Comparison of ENCODE assay signal across 8 cellular contexts in the genomic region with DNA sequence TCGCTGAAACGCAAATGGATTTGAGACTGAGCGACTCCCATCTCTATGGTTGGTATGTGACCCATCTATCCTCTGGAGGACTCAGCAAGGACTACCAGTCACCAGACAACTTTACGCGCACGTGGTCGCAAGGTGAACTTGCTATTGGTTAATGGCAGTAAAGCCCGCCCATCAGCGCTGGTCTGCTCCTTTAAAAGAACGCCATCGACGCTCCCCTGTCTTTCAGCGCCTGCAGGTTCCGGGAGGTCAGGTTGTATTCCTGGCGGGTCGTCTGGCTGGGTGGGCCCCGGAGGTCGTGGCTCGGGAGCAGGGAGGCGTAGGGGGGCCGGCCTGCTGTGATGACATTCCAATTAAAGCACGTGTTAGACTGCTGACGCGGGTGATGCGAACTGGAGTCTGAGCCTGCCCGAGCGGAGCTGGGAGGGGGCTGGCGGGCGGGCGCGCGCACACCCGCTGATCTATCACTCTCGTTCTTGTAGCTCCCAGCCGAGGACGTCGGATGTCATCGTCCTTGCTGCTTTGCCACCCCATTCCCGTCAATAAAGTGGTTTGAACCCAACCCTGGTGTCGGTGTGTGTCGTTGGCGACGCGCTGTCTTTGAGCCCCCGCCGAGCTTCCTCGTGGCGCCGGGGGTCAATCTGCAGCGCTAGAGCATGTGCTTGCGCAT. TPM values are rescaled to one million over a fixed set of nuclear protein-coding genes. Genes with fewer than 3 reads are reported as not detected.
DNase-seq lines count a peak whose midpoint lies in the region; ATAC-seq and TF ChIP-seq lines count a peak whose summit lies in the region.

No MANE protein-coding gene starts in this region.

- H3K9me3 ChIP-seq in ascending aorta (no peaks in the 10 kb centered on the region), vagina (no peaks in the 10 kb centered on the region)

- intact Hi-C loops in ascending aorta (cut with DNase I): loop anchor here (1.0 to 10.0 kb wide), 6 partner anchors 16 to 359 kb away; a partner anchor contains a TSS
- intact Hi-C loops in vagina (cut with DNase I): loop anchor here (5.0 kb wide), 1 partner anchor 116 kb away; a partner anchor contains a TSS

- peak overlapping the region; percentile 76 to 90 for H3K4me3 ChIP-seq in ascending aorta
- H3K4me3 ChIP-seq in vagina: peak overlapping the region; percentile 84 to 85

- ATAC-seq in GM18505 (IDR thresholded peaks at IDR 0.05; ENCODE audit: unreplicated experiment) (peak; percentile 91), HG02943 (IDR thresholded peaks at IDR 0.05; ENCODE audit: low read depth, unreplicated experiment) (peak; percentile 92)

- peak overlapping the region; percentile 85 to 93 for H3K27ac ChIP-seq in ascending aorta
- peak overlapping the region; percentile 98 for H3K27ac ChIP-seq in vagina

- H3K36me3 ChIP-seq in ascending aorta: peaks cover 0 to 9% of the 10 kb centered on the region in 2 donors
- no peaks in the 10 kb centered on the region for H3K36me3 ChIP-seq in vagina

- H3K4me1 ChIP-seq in ascending aorta (peaks cover 0 to 17% of the 10 kb centered on the region in 2 donors), vagina (peaks cover 27% of the 10 kb centered on the region)

- H3K27me3 ChIP-seq in ascending aorta (no peaks in the 10 kb centered on the region), vagina (no peaks in the 10 kb centered on the region)

- DNase-seq in NCI-H187 (lab: John Stamatoyannopoulos, UW): peak; percentile 96
- peak; percentile 83 to 100 (median 94) for DNase-seq in T-helper 2 cell
- peak; percentile 96 to 99 for DNase-seq in ascending aorta (ENCODE audit: low spot score in 2 of 2)
- DNase-seq in hepatic stellate cell (ENCODE audit: low spot score): peak; percentile 95
- peak; percentile 99 for DNase-seq in putamen (ENCODE audit: low spot score)
- peak in 1 of 2 donors; percentile 100 for DNase-seq in vagina (ENCODE audit: extremely low spot score in 2 of 2)

- peak; percentile 100 for TF ChIP-seq POLR2A in GM18505 (IDR thresholded peaks at IDR 0.05; ENCODE audit: borderline replicate concordance, extremely low read depth, insufficient read depth, insufficient read length)
- peak in 1 of 2 donors; percentile 97 for TF ChIP-seq POLR2A in vagina (IDR thresholded peaks at IDR 0.05)

- TF ChIP-seq CTCF in ascending aorta (IDR thresholded peaks at IDR 0.05) (no peak), vagina (IDR thresholded peaks at IDR 0.05) (no peak)

RNA-seq across cellular contexts. Expression of a gene that starts 15.9 kb away (rescaled TPM):
- total RNA-seq in ascending aorta: 26.5 TPM
- 31.4 TPM for total RNA-seq in vagina
